Comparison of ENCODE assay signal across 8 cellular contexts in the genomic region with DNA sequence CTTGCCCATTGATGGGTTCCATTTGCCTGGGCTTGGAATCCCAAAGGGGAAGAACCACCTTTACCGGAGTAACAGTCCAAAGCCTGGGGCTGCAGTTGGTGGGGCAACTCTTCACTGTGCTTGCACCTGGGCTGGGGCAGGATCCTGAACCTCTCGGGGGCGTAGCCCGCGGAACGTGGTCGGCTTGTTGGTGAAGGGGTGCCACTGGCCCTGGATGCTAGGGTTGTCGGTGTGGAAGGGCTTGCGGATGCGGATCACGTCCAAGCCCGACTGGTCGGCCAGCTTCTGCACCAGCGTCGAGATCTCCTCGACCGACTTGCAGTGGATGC. TPM values are rescaled to one million over a fixed set of nuclear protein-coding genes. Genes with fewer than 3 reads are reported as not detected.
DNase-seq lines count a peak whose midpoint lies in the region; ATAC-seq, FAIRE-seq and TF ChIP-seq lines count a peak whose summit lies in the region.

No MANE protein-coding gene starts in this region.

- H3K27ac Mint-ChIP-seq in T-cell = peak overlapping the region in 1 of 2 donors; percentile 96

- no peaks in the 10 kb centered on the region for H3K27me3 Mint-ChIP-seq in T-cell

- peak; percentile 36 for FAIRE-seq in GM12892 (lab: Jason Lieb, UNC)

- CTCF ChIA-PET in T-cell (lab: Charles Lee) = interaction anchor here (1.0 to 3.3 kb wide), 3 partner anchors 11 to 45 kb away, joined by 3 to 11 read pairs (median 3); a partner anchor contains a TSS

- no peak for DNase-seq in GM12892 (ENCODE audit: insufficient read length)
- no peak for DNase-seq in T-cell
- DNase-seq in fibroblast of the aortic adventitia (ENCODE audit: low read depth) = no peak
- no peak for DNase-seq in retinal pigment epithelial cell (ENCODE audit: low read depth)
- DNase-seq in RKO (ENCODE audit: low spot score) = no peak
- no peak for DNase-seq in AG20443 (ENCODE audit: low spot score)
- DNase-seq in kidney tubule cell (ENCODE audit: low spot score) = no peak

- peaks cover 46% of the 10 kb centered on the region for H3K36me3 Mint-ChIP-seq in T-cell

- H3K4me3 Mint-ChIP-seq in T-cell = peak overlapping the region; percentile 89 to 99 (median 93)

- no peaks in the 10 kb centered on the region for H3K9me3 Mint-ChIP-seq in T-cell

- TF ChIP-seq CTCF in fibroblast of the aortic adventitia (IDR thresholded peaks at IDR 0.05; ENCODE audit: insufficient read depth, low read length) (no peak), retinal pigment epithelial cell (conservative IDR thresholded peaks at IDR 0.05; ENCODE audit: low read depth, low read length) (no peak)

- peaks cover 38 to 50% (median 44%) of the 10 kb centered on the region in 3 donors for H3K4me1 Mint-ChIP-seq in T-cell

- ATAC-seq in T-cell (replicated peaks in 1 of 4) (no peak), GM18858 (IDR thresholded peaks at IDR 0.05; ENCODE audit: unreplicated experiment) (no peak)

- no peak for TF ChIP-seq POLR2A in GM12892 (IDR thresholded peaks at IDR 0.05; ENCODE audit: low read depth, low read length)

- peak overlapping the region; percentile 96 for H3K4me3 ChIP-seq in fibroblast of the aortic adventitia (ENCODE audit: low read depth, low read length)
- H3K4me3 ChIP-seq in retinal pigment epithelial cell (ENCODE audit: low read length) = peak overlapping the region; percentile 93

- POLR2A ChIA-PET in T-cell (lab: Charles Lee) = interaction anchor here (0.5 to 0.6 kb wide), 2 partner anchors 708 to 809 kb away, joined by 4 to 5 read pairs; a partner anchor contains a TSS

RNA-seq across cellular contexts. Expression of a gene that starts 0.7 kb away (rescaled TPM):
- polyA plus RNA-seq in GM12892 (2012; ENCODE audit: missing spikeins) = 59.4 TPM
- total RNA-seq in T-cell = 10 to 100 TPM; 36.2 to 67.6 (median 60.4) TPM
- 27.8 and 38.2 TPM in 2 replicates for total RNA-seq in fibroblast of the aortic adventitia (ENCODE audit: low replicate concordance)

RNA-seq across cellular contexts. Expression of a gene that starts 0.8 kb away (rescaled TPM):
- 13.5 TPM for polyA plus RNA-seq in GM12892 (2012; ENCODE audit: missing spikeins)
- total RNA-seq in T-cell = 10 to 100 TPM in 3 of 5 donors, 1 to 10 TPM in 2; 5.3 to 20.2 (median 16.9) TPM
- total RNA-seq in fibroblast of the aortic adventitia (ENCODE audit: low replicate concordance) = 4.1 and 4.8 TPM in 2 replicates

RNA-seq across cellular contexts. Expression of a gene that starts 13.0 kb away (rescaled TPM):
- polyA plus RNA-seq in GM12892 (2012; ENCODE audit: missing spikeins) = 4.3 TPM
- total RNA-seq in T-cell (10 to 100 TPM; 16.4 to 39.5 (median 35.4) TPM), fibroblast of the aortic adventitia (ENCODE audit: low replicate concordance) (91.7 and 175 TPM in 2 replicates)

RNA-seq across cellular contexts. Expression of a gene that starts 17.3 kb away (rescaled TPM):
- 1.2 TPM for polyA plus RNA-seq in GM12892 (2012; ENCODE audit: missing spikeins)
- total RNA-seq in T-cell (1 to 10 TPM; 1.1 to 2.8 (median 1.4) TPM), fibroblast of the aortic adventitia (ENCODE audit: low replicate concordance) (0.25 and 0.81 TPM in 2 replicates)

RNA-seq across cellular contexts. Expression of a gene that starts 44.3 kb away (rescaled TPM):
- polyA plus RNA-seq in GM12892 (2012; ENCODE audit: missing spikeins) = 0.15 TPM
- total RNA-seq in T-cell (1 to 10 TPM; 1.7 to 2.7 (median 2.3) TPM), fibroblast of the aortic adventitia (ENCODE audit: low replicate concordance) (0.16 and 0.27 TPM in 2 replicates)
